ENCODE assay signal across 29 cellular contexts in the genomic region with DNA sequence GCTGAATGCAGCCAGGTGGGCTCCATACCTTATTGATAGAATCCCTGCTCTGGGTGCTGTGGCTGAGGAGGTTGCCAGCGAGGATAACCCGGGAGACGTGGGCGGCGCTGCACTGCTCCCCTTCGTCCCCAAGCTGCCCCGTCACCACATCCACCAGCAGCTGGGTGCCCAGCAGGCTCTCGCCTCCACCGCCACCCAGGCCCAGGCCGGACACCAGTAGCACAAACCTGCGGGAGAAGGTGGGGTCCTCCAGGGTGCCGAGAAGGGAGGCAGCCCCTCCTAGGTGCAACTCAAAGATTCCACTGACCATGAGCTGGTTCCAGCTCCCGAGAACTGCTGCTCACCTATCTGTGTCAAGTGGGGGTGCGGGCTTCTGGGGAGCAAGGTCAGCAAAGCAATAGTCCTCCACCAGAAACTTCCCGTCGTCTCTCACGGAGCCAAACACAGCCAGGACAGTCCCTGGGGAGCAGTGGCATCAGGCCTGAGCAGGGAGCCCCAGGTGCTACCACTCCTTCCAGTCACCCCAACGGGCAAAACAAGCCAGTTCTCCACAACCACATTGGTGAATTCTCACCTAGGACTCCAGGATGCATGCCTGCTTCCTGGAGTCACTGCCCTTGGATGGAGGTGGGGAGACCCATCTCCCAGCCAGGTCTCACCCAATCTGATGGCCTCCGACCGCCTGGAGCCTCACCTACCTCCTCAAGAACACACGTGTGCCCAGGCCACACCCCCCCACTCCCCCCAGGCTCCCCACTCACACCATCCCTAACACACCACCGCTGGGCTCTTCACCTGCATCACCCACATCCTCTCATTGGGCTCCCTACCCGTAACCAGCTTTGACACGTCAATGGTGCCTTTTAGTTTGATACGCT. TPM values are rescaled to one million over a fixed set of nuclear protein-coding genes. Genes with fewer than 3 reads are reported as not detected.
A peak's percentile ranks its signal among the peaks of the same experiment; 100 is the strongest.
DNase-seq lines count a peak whose midpoint lies in the region; ATAC-seq, FAIRE-seq and TF ChIP-seq lines count a peak whose summit lies in the region.
"Had no signal": no experiment of that assay in that cellular context is flagged by ENCODE, and none has a peak within 500 bp of the region (broad histone marks: within the 10 kb centered on the region; RNA-seq: fewer than 3 reads in every experiment).

No MANE protein-coding gene starts in this region.

- POLR2A ChIA-PET in GM12878 (lab: Charles Lee): no interaction called here

- in situ Hi-C loops in GM12878 (cut with MboI): no loop called here

- peak; percentile 12 for DNase-seq in activated CD8-positive, alpha-beta memory T cell treated with anti-CD3 and anti-CD28 coated beads, Interleukin-2, amount 50 U/mL, for 4 hours
- DNase-seq in activated CD8-positive, alpha-beta memory T cell treated with anti-CD3 and anti-CD28 coated beads, Interleukin-2, amount 50 U/mL, for 48 hours: no peak
- DNase-seq in DND-41: peak; percentile 10
- DNase-seq in GM12878 (ENCODE audit: low read depth, low spot score): no peak
- no peak for DNase-seq in neuronal stem cell (ENCODE audit: low spot score)
- no peak for DNase-seq in cerebellum (ENCODE audit: low spot score)
- no peak for DNase-seq in central memory CD4-positive, alpha-beta T cell
- DNase-seq: 8988T; ACHN; BE2C; CD8-positive, alpha-beta memory T cell; DMS 273 treated with DMSO at 0.1 percent for 48 hours; DMS79; GF-D8; KG1; MM.1S; NCI-H2029; NCI-H446; NCI-H526; NCI-H82; NK-92 treated with Interleukin-12 subunit alpha and Interleukin-12 subunit beta, amount 100 ng/mL, for 24 hours; PC-3; SHP77 had no signal

- H3K79me1 ChIP-seq in neuronal stem cell (ENCODE audit: low read depth, low read length): peaks cover 8% of the 10 kb centered on the region

- TF ChIP-seq CTCF in DND-41 (IDR thresholded peaks at IDR 0.05; ENCODE audit: borderline replicate concordance, extremely low read depth, low read length, poor library complexity, severe bottlenecking) (no peak), GM12878 (IDR thresholded peaks at IDR 0.05 in 2 of 3, conservative IDR thresholded peaks at IDR 0.05 in 1 of 3; ENCODE audit: control insufficient read depth in 2 of 3, extremely low read depth in 1 of 3, insufficient read depth in 1 of 3, low read depth in 3 of 3, low read length in 3 of 3) (no peak)

- H3K4me3 ChIP-seq in DND-41 (ENCODE audit: low read depth in 1 of 2, low read length in 2 of 2) (no peak overlapping the region), GM12878 (no peak overlapping the region), neuronal stem cell (ENCODE audit: low read length in 2 of 2) (no peak overlapping the region)
- H3K4me3 ChIP-seq: GM23248 had no signal

- SMC1A ChIA-PET in GM12878 (lab: Charles Lee; ENCODE audit: uncharacterized antibody, unreplicated experiment): no interaction called here

- RAD21 ChIA-PET in GM12878 (lab: Charles Lee; ENCODE audit: unreplicated experiment): no interaction called here

- H3K18ac ChIP-seq in neuronal stem cell (ENCODE audit: low read length): no peak overlapping the region

- no peak overlapping the region for H2BK12ac ChIP-seq in neuronal stem cell (ENCODE audit: low read length)

- 0 out of 2 replicates have a peak, but pooled peaks have one; percentile 23 for TF ChIP-seq POLR2A in GM12878 (IDR thresholded peaks at IDR 0.05; ENCODE audit: low read depth, low read length)

- H3K14ac ChIP-seq in neuronal stem cell (ENCODE audit: low read length): no peak overlapping the region

- H3K4ac ChIP-seq in neuronal stem cell (ENCODE audit: low read length): no peak overlapping the region

- H2AK5ac ChIP-seq in neuronal stem cell (ENCODE audit: low read depth, low read length): no peak overlapping the region

- H2BK5ac ChIP-seq in neuronal stem cell (ENCODE audit: low read length): no peak overlapping the region

- peaks cover 32% of the 10 kb centered on the region for H3K4me1 ChIP-seq in DND-41 (ENCODE audit: insufficient read depth, low read length)
- no peaks in the 10 kb centered on the region for H3K4me1 ChIP-seq in GM12878 (ENCODE audit: control insufficient read depth, insufficient read depth, low read length)
- peaks cover 3% of the 10 kb centered on the region in 2 donors for H3K4me1 ChIP-seq in neuronal stem cell (ENCODE audit: control insufficient read depth in 2 of 2, insufficient read depth in 1 of 2, low read depth in 1 of 2, low read length in 2 of 2)
- H3K4me1 ChIP-seq: BE2C had no signal

- H2BK15ac ChIP-seq in neuronal stem cell (ENCODE audit: low read length): no peak overlapping the region

- H2BK120ac ChIP-seq in neuronal stem cell (ENCODE audit: low read depth, low read length): no peak overlapping the region

- H4K8ac ChIP-seq in neuronal stem cell (ENCODE audit: low read depth, low read length): no peak overlapping the region

- H3K9me3 ChIP-seq in DND-41 (ENCODE audit: insufficient read depth, low read length, severe bottlenecking) (no peaks in the 10 kb centered on the region), GM12878 (replicated peaks; ENCODE audit: control insufficient read depth, insufficient read depth, low read length) (no peaks in the 10 kb centered on the region), neuronal stem cell (replicated peaks in 1 of 2; ENCODE audit: control insufficient read depth in 2 of 2, insufficient read depth in 1 of 2, low read depth in 1 of 2, low read length in 2 of 2) (no peaks in the 10 kb centered on the region)
- H3K9me3 ChIP-seq: BE2C had no signal

- peak overlapping the region; percentile 39 for H3K23ac ChIP-seq in neuronal stem cell (ENCODE audit: low read depth, low read length, poor library complexity)

- H3K27me3 ChIP-seq in DND-41 (ENCODE audit: insufficient read depth, low read length, poor library complexity) (no peaks in the 10 kb centered on the region), GM12878 (replicated peaks in 1 of 2; ENCODE audit: control insufficient read depth in 2 of 2, insufficient read depth in 2 of 2, low read length in 1 of 2) (no peaks in the 10 kb centered on the region), neuronal stem cell (ENCODE audit: control insufficient read depth in 3 of 3, insufficient read depth in 3 of 3, low read depth in 1 of 3, low read length in 3 of 3) (no peaks in the 10 kb centered on the region)
- H3K27me3 ChIP-seq: BE2C had no signal

- ATAC-seq in DND-41 (ENCODE audit: insufficient read depth, low read depth) (no peak), GM12878 (no peak), GM18868 (IDR thresholded peaks at IDR 0.05; ENCODE audit: unreplicated experiment) (no peak)
- ATAC-seq: PC-3 had no signal

- BruUV-seq in GM12878 (replicated peaks; lab: Mats Ljungman, UMichigan): no TSS peak

- intact Hi-C loops in GM12878 (cut with micrococcal nuclease; ENCODE audit: unreplicated experiment): no loop called here

- no peak overlapping the region for H3K9ac ChIP-seq in DND-41 (ENCODE audit: low read depth, low read length)
- no peak overlapping the region for H3K9ac ChIP-seq in GM12878 (ENCODE audit: control insufficient read depth, insufficient read depth, low read length)
- no peak overlapping the region for H3K9ac ChIP-seq in neuronal stem cell (ENCODE audit: low read depth, low read length, poor library complexity)
- H3K9ac ChIP-seq: GM23248 had no signal

- no peak for TF ChIP-seq EP300 in GM12878 (IDR thresholded peaks at IDR 0.05; ENCODE audit: borderline replicate concordance in 1 of 2, control insufficient read depth in 1 of 2, low read depth in 2 of 2, low read length in 2 of 2)

- H2AFZ ChIP-seq in DND-41 (ENCODE audit: low read depth, low read length) (no peak overlapping the region), GM12878 (ENCODE audit: control insufficient read depth, low read depth, low read length) (no peak overlapping the region), neuronal stem cell (ENCODE audit: low read length) (no peak overlapping the region)
- H2AFZ ChIP-seq: GM23248 had no signal

- H4K20me1 ChIP-seq in DND-41 (ENCODE audit: insufficient read depth, low read length) (peaks cover 71% of the 10 kb centered on the region), GM12878 (ENCODE audit: control insufficient read depth, insufficient read depth) (no peaks in the 10 kb centered on the region)

- no peak for FAIRE-seq in GM12878 (lab: Jason Lieb, UNC)
- FAIRE-seq: GM12892, HTR-8/SVneo had no signal

- H3K4me2 ChIP-seq in DND-41 (ENCODE audit: insufficient read depth, low read length) (no peak overlapping the region), GM12878 (ENCODE audit: control insufficient read depth, insufficient read depth) (no peak overlapping the region), neuronal stem cell (ENCODE audit: insufficient read depth, low read length, poor library complexity, severe bottlenecking) (no peak overlapping the region)

- H3K79me2 ChIP-seq in DND-41 (ENCODE audit: insufficient read depth, low read length) (peaks cover 54% of the 10 kb centered on the region), GM12878 (ENCODE audit: control insufficient read depth, insufficient read depth, low read length) (peaks cover 4% of the 10 kb centered on the region)

- no peak for TF ChIP-seq RAD21 in GM12878 (IDR thresholded peaks at IDR 0.05; ENCODE audit: insufficient read depth, low read depth, low read length)

- no peak overlapping the region for H4K91ac ChIP-seq in neuronal stem cell (ENCODE audit: low read depth, low read length, poor library complexity)

- H3K36me3 ChIP-seq in DND-41 (ENCODE audit: insufficient read depth, low read length) (peaks cover 95% of the 10 kb centered on the region), GM12878 (ENCODE audit: control insufficient read depth in 2 of 2, insufficient read depth in 2 of 2, low read length in 1 of 2) (peaks cover 8 to 12% of the 10 kb centered on the region in 2 experiments; a peak in 3 of 4 replicates), neuronal stem cell (replicated peaks in 1 of 2; ENCODE audit: control insufficient read depth in 2 of 2, insufficient read depth in 2 of 2, low read length in 2 of 2) (peaks cover 67 to 87% of the 10 kb centered on the region in 2 donors)

- H3K27ac ChIP-seq in DND-41 (ENCODE audit: low read length): no peak overlapping the region
- H3K27ac ChIP-seq in GM12878 (ENCODE audit: control insufficient read depth, insufficient read depth): no peak overlapping the region
- H3K27ac ChIP-seq in neuronal stem cell (replicated peaks; ENCODE audit: low read length): no peak overlapping the region
- H3K27ac ChIP-seq: GM23248 had no signal

- CTCF ChIA-PET in GM12878 (lab: Yijun Ruan, JAX): interaction anchor here (0.6 kb wide), 1 partner anchor 46 kb away, joined by 3 read pairs; no protein-coding TSS in a partner anchor

- 86% methylated on average over 25 of the region's 25 CpGs for whole genome bisulfite sequencing in GM12878 (ENCODE audit: insufficient coverage, insufficient replicate concordance, low lambda C conversion rate, missing lambda C conversion rate)
- WGBS in neuronal stem cell (ENCODE audit: extremely low coverage in 2 of 2, insufficient read length in 2 of 2, insufficient replicate concordance in 1 of 2), 2 donors: no CpG with 5 or more reads among the region's 25 CpGs

RNA-seq across cellular contexts. Expression of a gene that starts 6.3 kb away (rescaled TPM):
- 86.8 and 93.9 TPM in 2 replicates for total RNA-seq in GM12878 (2013; cell fraction: nucleolus; rRNA removed)
- total RNA-seq in GM12878 (2014; rRNA removed) (149 and 169 TPM in 2 replicates), GM12878 (2014; rRNA removed; fragmentation: Illumina TruSeq; extraction: Trizol) (97.5 and 105 TPM in 2 replicates), GM12878 (2021) (169 TPM in 2 replicates), cerebellum (41.1 TPM)
- 99.6 TPM for polyA plus RNA-seq in GM12878 (2011; ENCODE audit: low read depth)
- polyA plus RNA-seq in GM12878 (2011; rRNA removed) (113 and 179 TPM in 2 replicates), GM12878 (2014; fragmentation: Illumina TruSeq; extraction: Trizol) (61.8 and 118 TPM in 2 replicates), GM12878 (2014; fragmentation: Nextera tagmentation; extraction: Ambion mirVana) (10 to 100 TPM; 19.1 to 42.7 TPM), GM12878 (2014; rRNA removed) (193 and 194 TPM in 2 replicates), GM12878 (2016; fragmentation: Nextera tagmentation; extraction: Ambion mirVana) (100 to 1,000 TPM; 266 to 287 TPM)
- polyA plus RNA-seq in GM12878 (2011; cell fraction: cytosol; rRNA removed): 225 and 290 TPM in 2 replicates
- 281 and 287 TPM in 2 replicates for polyA plus RNA-seq in GM12878 (2011; cell fraction: nucleus; rRNA removed)
- 110 and 118 TPM in 2 replicates for polyA plus RNA-seq in GM12878 (2012)
- 75.3 and 127 TPM in 2 replicates for polyA minus RNA-seq in GM12878 (2011; rRNA and poly(A)+ RNA removed)
- 41.1 and 46.9 TPM in 2 replicates for polyA minus RNA-seq in GM12878 (2011; cell fraction: cytosol; rRNA and poly(A)+ RNA removed)
- polyA minus RNA-seq in GM12878 (2011; cell fraction: nucleus; rRNA and poly(A)+ RNA removed): 54.9 and 61.8 TPM in 2 replicates
- 157 TPM for polyA plus RNA-seq in neuronal stem cell (2013, experiment 1 of 2)
- 156 TPM for polyA plus RNA-seq in neuronal stem cell (2013, experiment 2 of 2)

RNA-seq across cellular contexts. Expression of a gene that starts 12.9 kb away (rescaled TPM):
- 1.9 and 3.2 TPM in 2 replicates for total RNA-seq in GM12878 (2013; cell fraction: nucleolus; rRNA removed)
- total RNA-seq in GM12878 (2014; rRNA removed) (0.06 TPM in 1 of 2 replicates, not detected in the other), GM12878 (2014; rRNA removed; fragmentation: Illumina TruSeq; extraction: Trizol) (not detected in 2 replicates), GM12878 (2021) (0.16 and 0.23 TPM in 2 replicates), cerebellum (11.3 TPM)
- polyA plus RNA-seq in GM12878 (2011; ENCODE audit: low read depth): 0.46 TPM
- polyA plus RNA-seq in GM12878 (2011; rRNA removed) (0.09 and 0.20 TPM in 2 replicates), GM12878 (2014; fragmentation: Illumina TruSeq; extraction: Trizol) (not detected in 2 replicates), GM12878 (2014; fragmentation: Nextera tagmentation; extraction: Ambion mirVana) (not detected), GM12878 (2014; rRNA removed) (0.08 TPM in 1 of 2 replicates, not detected in the other), GM12878 (2016; fragmentation: Nextera tagmentation; extraction: Ambion mirVana) (under 1 TPM in 1 of 2 experiments, not detected in 1; 0.11 TPM)
- polyA plus RNA-seq in GM12878 (2011; cell fraction: cytosol; rRNA removed): 0.13 and 0.22 TPM in 2 replicates
- 1.8 and 3.1 TPM in 2 replicates for polyA plus RNA-seq in GM12878 (2011; cell fraction: nucleus; rRNA removed)
- polyA plus RNA-seq in GM12878 (2012): 0.31 and 0.46 TPM in 2 replicates
- 0.67 TPM in 1 of 2 replicates, not detected in the other for polyA minus RNA-seq in GM12878 (2011; rRNA and poly(A)+ RNA removed)
- polyA minus RNA-seq in GM12878 (2011; cell fraction: cytosol; rRNA and poly(A)+ RNA removed): not detected in 2 replicates
- polyA minus RNA-seq in GM12878 (2011; cell fraction: nucleus; rRNA and poly(A)+ RNA removed): 0.24 and 0.57 TPM in 2 replicates
- 24.7 TPM for polyA plus RNA-seq in neuronal stem cell (2013, experiment 1 of 2)
- 25.4 TPM for polyA plus RNA-seq in neuronal stem cell (2013, experiment 2 of 2)
- total RNA-seq: PC-3, SK-MEL-5 had no signal
- polyA plus RNA-seq: CD14-positive monocyte had no signal

RNA-seq across cellular contexts. Expression of a gene that starts 24.1 kb away (rescaled TPM):
- not detected in 2 replicates for total RNA-seq in GM12878 (2013; cell fraction: nucleolus; rRNA removed)
- not detected in 2 replicates for total RNA-seq in GM12878 (2014; rRNA removed)
- not detected in 2 replicates for total RNA-seq in GM12878 (2014; rRNA removed; fragmentation: Illumina TruSeq; extraction: Trizol)
- total RNA-seq in GM12878 (2021): not detected in 2 replicates
- polyA plus RNA-seq in GM12878 (2011; ENCODE audit: low read depth): not detected
- not detected in 2 replicates for polyA plus RNA-seq in GM12878 (2011; rRNA removed)
- not detected in 2 replicates for polyA plus RNA-seq in GM12878 (2011; cell fraction: cytosol; rRNA removed)
- not detected in 2 replicates for polyA plus RNA-seq in GM12878 (2011; cell fraction: nucleus; rRNA removed)
- not detected in 2 replicates for polyA plus RNA-seq in GM12878 (2012)
- polyA plus RNA-seq in GM12878 (2014; fragmentation: Illumina TruSeq; extraction: Trizol): not detected in 2 replicates
- not detected for polyA plus RNA-seq in GM12878 (2014; fragmentation: Nextera tagmentation; extraction: Ambion mirVana)
- not detected in 2 replicates for polyA plus RNA-seq in GM12878 (2014; rRNA removed)
- 1 to 10 TPM in 1 of 2 experiments, not detected in 1; 1.9 TPM for polyA plus RNA-seq in GM12878 (2016; fragmentation: Nextera tagmentation; extraction: Ambion mirVana)
- polyA minus RNA-seq in GM12878 (2011; rRNA and poly(A)+ RNA removed): not detected in 2 replicates
- not detected in 2 replicates for polyA minus RNA-seq in GM12878 (2011; cell fraction: cytosol; rRNA and poly(A)+ RNA removed)
- not detected in 2 replicates for polyA minus RNA-seq in GM12878 (2011; cell fraction: nucleus; rRNA and poly(A)+ RNA removed)
- 0.07 TPM for polyA plus RNA-seq in neuronal stem cell (2013, experiment 1 of 2)
- polyA plus RNA-seq in neuronal stem cell (2013, experiment 2 of 2): not detected
- not detected for total RNA-seq in cerebellum
- total RNA-seq: CD8-positive, alpha-beta memory T cell; GM23248; PC-3; SK-MEL-5 had no signal
- polyA plus RNA-seq: CD14-positive monocyte; CD8-positive, alpha-beta memory T cell; GM23248 had no signal

RNA-seq across cellular contexts. Expression of a gene that starts 34.7 kb away (rescaled TPM):
- total RNA-seq in GM12878 (2013; cell fraction: nucleolus; rRNA removed): 108 and 133 TPM in 2 replicates
- total RNA-seq in GM12878 (2014; rRNA removed): 23.3 and 24.8 TPM in 2 replicates
- 13.5 and 14.1 TPM in 2 replicates for total RNA-seq in GM12878 (2014; rRNA removed; fragmentation: Illumina TruSeq; extraction: Trizol)
- total RNA-seq in GM12878 (2021): 33.8 and 37.8 TPM in 2 replicates
- polyA plus RNA-seq in GM12878 (2011; ENCODE audit: low read depth): 9.0 TPM
- 11.0 and 15.9 TPM in 2 replicates for polyA plus RNA-seq in GM12878 (2011; rRNA removed)
- 17.6 and 26.6 TPM in 2 replicates for polyA plus RNA-seq in GM12878 (2011; cell fraction: cytosol; rRNA removed)
- polyA plus RNA-seq in GM12878 (2011; cell fraction: nucleus; rRNA removed): 86.2 and 99.8 TPM in 2 replicates
- 16.6 and 18.6 TPM in 2 replicates for polyA plus RNA-seq in GM12878 (2012)
- polyA plus RNA-seq in GM12878 (2014; fragmentation: Illumina TruSeq; extraction: Trizol): 8.0 and 16.1 TPM in 2 replicates
- 1 to 10 TPM; 3.1 to 4.6 TPM for polyA plus RNA-seq in GM12878 (2014; fragmentation: Nextera tagmentation; extraction: Ambion mirVana)
- polyA plus RNA-seq in GM12878 (2014; rRNA removed): 39.4 and 41.5 TPM in 2 replicates
- polyA plus RNA-seq in GM12878 (2016; fragmentation: Nextera tagmentation; extraction: Ambion mirVana): 10 to 100 TPM; 22.0 to 23.2 TPM
- polyA minus RNA-seq in GM12878 (2011; rRNA and poly(A)+ RNA removed): 19.2 and 33.0 TPM in 2 replicates
- polyA minus RNA-seq in GM12878 (2011; cell fraction: cytosol; rRNA and poly(A)+ RNA removed): 12.7 and 16.4 TPM in 2 replicates
- polyA minus RNA-seq in GM12878 (2011; cell fraction: nucleus; rRNA and poly(A)+ RNA removed): 41.2 and 67.5 TPM in 2 replicates
- polyA plus RNA-seq in neuronal stem cell (2013, experiment 1 of 2): 9.9 TPM
- 8.9 TPM for polyA plus RNA-seq in neuronal stem cell (2013, experiment 2 of 2)
- 12.8 TPM for total RNA-seq in cerebellum

RNA-seq across cellular contexts. Expression of a gene that starts 51.7 kb away (rescaled TPM):
- total RNA-seq in GM12878 (2013; cell fraction: nucleolus; rRNA removed): 2.5 and 3.7 TPM in 2 replicates
- total RNA-seq in GM12878 (2014; rRNA removed): not detected in 2 replicates
- not detected in 2 replicates for total RNA-seq in GM12878 (2014; rRNA removed; fragmentation: Illumina TruSeq; extraction: Trizol)
- total RNA-seq in GM12878 (2021): 0.24 TPM in 1 of 2 replicates, not detected in the other
- polyA plus RNA-seq in GM12878 (2011; ENCODE audit: low read depth): not detected
- not detected in 2 replicates for polyA plus RNA-seq in GM12878 (2011; rRNA removed)
- not detected in 2 replicates for polyA plus RNA-seq in GM12878 (2011; cell fraction: cytosol; rRNA removed)
- 0.87 and 1.2 TPM in 2 replicates for polyA plus RNA-seq in GM12878 (2011; cell fraction: nucleus; rRNA removed)
- 0.18 TPM in 1 of 2 replicates, not detected in the other for polyA plus RNA-seq in GM12878 (2012)
- not detected in 2 replicates for polyA plus RNA-seq in GM12878 (2014; fragmentation: Illumina TruSeq; extraction: Trizol)
- polyA plus RNA-seq in GM12878 (2014; fragmentation: Nextera tagmentation; extraction: Ambion mirVana): not detected
- polyA plus RNA-seq in GM12878 (2014; rRNA removed): 0.13 TPM in 1 of 2 replicates, not detected in the other
- polyA plus RNA-seq in GM12878 (2016; fragmentation: Nextera tagmentation; extraction: Ambion mirVana): not detected
- polyA minus RNA-seq in GM12878 (2011; rRNA and poly(A)+ RNA removed): not detected in 2 replicates
- polyA minus RNA-seq in GM12878 (2011; cell fraction: cytosol; rRNA and poly(A)+ RNA removed): not detected in 2 replicates
- polyA minus RNA-seq in GM12878 (2011; cell fraction: nucleus; rRNA and poly(A)+ RNA removed): 0.57 and 0.97 TPM in 2 replicates
- 17.7 TPM for polyA plus RNA-seq in neuronal stem cell (2013, experiment 1 of 2)
- polyA plus RNA-seq in neuronal stem cell (2013, experiment 2 of 2): 17.9 TPM
- total RNA-seq in cerebellum: 13.0 TPM
- total RNA-seq: GM23248, SK-MEL-5 had no signal
- polyA plus RNA-seq: CD14-positive monocyte; CD8-positive, alpha-beta memory T cell; GM23248 had no signal

Comparison
In these comparisons a context has a peak if more than half of its experiments do, and no peak if none do; other contexts are left out.
1. DNase-seq: peak in activated CD8-positive, alpha-beta memory T cell treated with anti-CD3 and anti-CD28 coated beads, Interleukin-2, amount 50 U/mL, for 4 hours (single experiment) and DND-41 (single experiment); none in activated CD8-positive, alpha-beta memory T cell treated with anti-CD3 and anti-CD28 coated beads, Interleukin-2, amount 50 U/mL, for 48 hours (single experiment), GM12878 (single experiment), neuronal stem cell (single experiment), cerebellum (single experiment) and central memory CD4-positive, alpha-beta T cell (single experiment).